ENCODE assay signal across 17 cellular contexts in the genomic region with DNA sequence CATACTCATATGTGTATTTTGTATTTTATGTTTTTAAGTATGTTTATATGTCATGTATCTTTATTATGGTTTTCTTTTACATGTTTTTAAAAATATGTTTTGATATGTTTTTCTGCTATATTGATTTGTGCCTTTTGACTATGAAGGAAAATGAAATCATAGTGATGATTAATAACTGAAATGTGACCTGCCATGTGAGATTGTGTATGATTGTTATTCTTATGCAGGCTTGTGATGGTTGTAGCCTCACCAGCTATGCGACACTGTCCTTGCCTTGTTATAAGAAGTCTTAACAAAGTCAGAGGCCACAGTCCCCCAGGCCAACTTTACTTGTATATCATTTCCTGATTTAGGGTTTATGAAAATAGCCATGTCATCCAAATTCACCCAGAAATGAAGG.
A peak's percentile ranks its signal among the peaks of the same experiment; 100 is the strongest.
DNase-seq lines count a peak whose midpoint lies in the region; ATAC-seq and FAIRE-seq lines count a peak whose summit lies in the region.
"Had no signal": no experiment of that assay in that cellular context is flagged by ENCODE, and none has a peak within 500 bp of the region (broad histone marks: within the 10 kb centered on the region; RNA-seq: fewer than 3 reads in every experiment).

No MANE protein-coding gene starts in this region.

- no peaks in the 10 kb centered on the region for H3K27me3 ChIP-seq in MG63
- H3K27me3 ChIP-seq: hepatocyte, vagina had no signal

- no peak overlapping the region for H3K4me3 ChIP-seq in MG63
- H3K4me3 ChIP-seq: hepatocyte, mucosa of descending colon, vagina had no signal

- no peak for DNase-seq in activated T-cell treated with anti-CD3 and anti-CD28 coated beads, Interleukin-2, amount 50 U/mL, for 4 hours
- DNase-seq in activated T-cell treated with anti-CD3 and anti-CD28 coated beads for 4 hours, result no peak
- no peak for DNase-seq in stimulated activated effector memory CD8-positive, alpha-beta T cell treated with anti-CD3 and anti-CD28 coated beads, Interleukin-12 subunit alpha, Interleukin-12 subunit beta, amount 100 ng/mL, for 72 hours (ENCODE audit: low spot score in 2 of 2)
- DNase-seq in MG63, result no peak
- DNase-seq in kidney tubule cell (ENCODE audit: low spot score), result no peak
- no peak for DNase-seq in NCI-H510A (lab: John Stamatoyannopoulos, UW)
- DNase-seq: activated CD4-positive, alpha-beta T cell treated with anti-CD3 and anti-CD28 coated beads, Interleukin-2, amount 10 ng/mL, durations not matched to agents 7 days and 5 days; activated effector memory CD4-positive, alpha-beta T cell treated with Interleukin-2 at 50 U/mL for 16 hours; left cardiac atrium; mucosa of descending colon; NCI-H1417; NCI-H2227 treated with DMSO at 0.1 percent for 48 hours; stimulated activated naive CD4-positive, alpha-beta T cell treated with Interleukin-2 at 50 U/mL for 16 hours had no signal

- peak overlapping the region; percentile 27 for H3K27ac Mint-ChIP-seq in stimulated activated effector memory CD8-positive, alpha-beta T cell treated with anti-CD3 and anti-CD28 coated beads, Interleukin-12 subunit alpha, Interleukin-12 subunit beta, amount 100 ng/mL, for 72 hours
- H3K27ac Mint-ChIP-seq: activated CD4-positive, alpha-beta T cell treated with anti-CD3 and anti-CD28 coated beads, Interleukin-2, amount 10 ng/mL, durations not matched to agents 7 days and 5 days had no signal

- H3K4me1 Mint-ChIP-seq in activated T-cell treated with anti-CD3 and anti-CD28 coated beads, Interleukin-2, amount 50 U/mL, for 4 hours (ENCODE audit: low read depth), result peaks cover 44% of the 10 kb centered on the region
- peaks cover 25% of the 10 kb centered on the region for H3K4me1 Mint-ChIP-seq in stimulated activated effector memory CD8-positive, alpha-beta T cell treated with anti-CD3 and anti-CD28 coated beads, Interleukin-12 subunit alpha, Interleukin-12 subunit beta, amount 100 ng/mL, for 72 hours

- no peaks in the 10 kb centered on the region for H3K36me3 ChIP-seq in MG63
- H3K36me3 ChIP-seq: vagina had no signal

- peaks cover 20% of the 10 kb centered on the region for H3K36me3 Mint-ChIP-seq in activated T-cell treated with anti-CD3 and anti-CD28 coated beads, Interleukin-2, amount 50 U/mL, for 4 hours (ENCODE audit: insufficient read depth)
- peaks cover 15% of the 10 kb centered on the region for H3K36me3 Mint-ChIP-seq in stimulated activated effector memory CD8-positive, alpha-beta T cell treated with anti-CD3 and anti-CD28 coated beads, Interleukin-12 subunit alpha, Interleukin-12 subunit beta, amount 100 ng/mL, for 72 hours

- H3K4me3 Mint-ChIP-seq in activated T-cell treated with anti-CD3 and anti-CD28 coated beads, Interleukin-2, amount 50 U/mL, for 4 hours, result no peak overlapping the region
- H3K4me3 Mint-ChIP-seq in stimulated activated effector memory CD8-positive, alpha-beta T cell treated with anti-CD3 and anti-CD28 coated beads, Interleukin-12 subunit alpha, Interleukin-12 subunit beta, amount 100 ng/mL, for 72 hours, result no peak overlapping the region
- H3K4me3 Mint-ChIP-seq: activated CD4-positive, alpha-beta T cell treated with anti-CD3 and anti-CD28 coated beads, Interleukin-2, amount 10 ng/mL, durations not matched to agents 7 days and 5 days had no signal

- FAIRE-seq in colon (lab: Jason Lieb, UNC), result peak; percentile 80

- H3K9me3 ChIP-seq in MG63, result no peaks in the 10 kb centered on the region
- H3K9me3 ChIP-seq: mucosa of descending colon, vagina had no signal

- ATAC-seq in activated T-cell treated with anti-CD3 and anti-CD28 coated beads, Interleukin-2, amount 50 U/mL, for 4 hours, result peak; percentile 91 to 94
- peak; percentile 81 for ATAC-seq in HG02870 (IDR thresholded peaks at IDR 0.05; ENCODE audit: unreplicated experiment)
- ATAC-seq in stimulated activated effector memory CD8-positive, alpha-beta T cell treated with anti-CD3 and anti-CD28 coated beads, Interleukin-12 subunit alpha, Interleukin-12 subunit beta, amount 100 ng/mL, for 72 hours, result peak; percentile 98
- ATAC-seq: left cardiac atrium, mucosa of descending colon had no signal

- H3K27me3 Mint-ChIP-seq in activated T-cell treated with anti-CD3 and anti-CD28 coated beads, Interleukin-2, amount 50 U/mL, for 4 hours (ENCODE audit: low read depth), result no peaks in the 10 kb centered on the region
- H3K27me3 Mint-ChIP-seq: activated CD4-positive, alpha-beta T cell treated with anti-CD3 and anti-CD28 coated beads, Interleukin-2, amount 10 ng/mL, durations not matched to agents 7 days and 5 days had no signal

- H3K9me3 Mint-ChIP-seq in activated T-cell treated with anti-CD3 and anti-CD28 coated beads, Interleukin-2, amount 50 U/mL, for 4 hours, result no peaks in the 10 kb centered on the region
- no peaks in the 10 kb centered on the region for H3K9me3 Mint-ChIP-seq in stimulated activated effector memory CD8-positive, alpha-beta T cell treated with anti-CD3 and anti-CD28 coated beads, Interleukin-12 subunit alpha, Interleukin-12 subunit beta, amount 100 ng/mL, for 72 hours
- H3K9me3 Mint-ChIP-seq: activated CD4-positive, alpha-beta T cell treated with anti-CD3 and anti-CD28 coated beads, Interleukin-2, amount 10 ng/mL, durations not matched to agents 7 days and 5 days had no signal
